ENCODE assay signal across 15 cellular contexts in genomic region chr11:117375960-117376359, GRCh38.
"Had no signal": no experiment of that assay in that cellular context is flagged by ENCODE, and none has a peak within 500 bp of the region (broad histone marks: within the 10 kb centered on the region; RNA-seq: fewer than 3 reads in every experiment).

No MANE protein-coding gene starts in this region.

- H3K9me3 Mint-ChIP-seq: activated naive CD4-positive, alpha-beta T cell treated with anti-CD3 and anti-CD28 coated beads, Interleukin-2, amount 50 U/mL, for 24 hours; activated T-helper 2 cell treated with anti-CD3 and anti-CD28 coated beads, Interferon-gamma antibody, Interleukin-2, Interleukin-4, amounts not matched to agents 10 μg/mL and 5 μg/mL and 100 μg/mL, durations not matched to agents 14 hours and 24 hours and 36 hours; natural killer cell; stimulated activated memory B cell treated with anti-CD40 and anti-IgM and Interleukin-4, amounts not matched to agents 10 μg/mL and 1 μg/mL and 100 μg/mL, for 72 hours had no signal

- H3K4me1 ChIP-seq: colonic mucosa, right lobe of liver, tibial nerve, vagina had no signal

- H3K27ac Mint-ChIP-seq: activated naive CD4-positive, alpha-beta T cell treated with anti-CD3 and anti-CD28 coated beads, Interleukin-2, amount 50 U/mL, for 24 hours; activated T-helper 2 cell treated with anti-CD3 and anti-CD28 coated beads, Interferon-gamma antibody, Interleukin-2, Interleukin-4, amounts not matched to agents 10 μg/mL and 5 μg/mL and 100 μg/mL, durations not matched to agents 14 hours and 24 hours and 36 hours; natural killer cell; progenitor cell of endocrine pancreas; stimulated activated memory B cell treated with anti-CD40 and anti-IgM and Interleukin-4, amounts not matched to agents 10 μg/mL and 1 μg/mL and 100 μg/mL, for 72 hours had no signal

- H3K36me3 ChIP-seq: colonic mucosa had no signal

- H3K27ac ChIP-seq: colonic mucosa, heart left ventricle, right lobe of liver, tibial nerve, vagina had no signal

- H3K4me3 ChIP-seq: colonic mucosa, heart left ventricle, right lobe of liver, tibial nerve, vagina had no signal

- H3K9me3 ChIP-seq: colonic mucosa, heart left ventricle, right lobe of liver, tibial nerve, vagina had no signal

- DNase-seq: activated CD4-positive, alpha-beta T cell treated with anti-CD3 and anti-CD28 coated beads, Interleukin-2, amount 50 U/mL, for 1 hour; activated CD4-positive, CD25-positive, alpha-beta regulatory T cell; amniotic stem cell; colonic mucosa; foreskin melanocyte; natural killer cell; occipital lobe; right lobe of liver had no signal

- H3K27me3 ChIP-seq: colonic mucosa, heart left ventricle, right lobe of liver, tibial nerve, vagina had no signal

- ATAC-seq: natural killer cell; right lobe of liver; stimulated activated memory B cell treated with anti-CD40 and anti-IgM and Interleukin-4, amounts not matched to agents 10 μg/mL and 1 μg/mL and 100 μg/mL, for 72 hours had no signal
